In the genomic region with DNA sequence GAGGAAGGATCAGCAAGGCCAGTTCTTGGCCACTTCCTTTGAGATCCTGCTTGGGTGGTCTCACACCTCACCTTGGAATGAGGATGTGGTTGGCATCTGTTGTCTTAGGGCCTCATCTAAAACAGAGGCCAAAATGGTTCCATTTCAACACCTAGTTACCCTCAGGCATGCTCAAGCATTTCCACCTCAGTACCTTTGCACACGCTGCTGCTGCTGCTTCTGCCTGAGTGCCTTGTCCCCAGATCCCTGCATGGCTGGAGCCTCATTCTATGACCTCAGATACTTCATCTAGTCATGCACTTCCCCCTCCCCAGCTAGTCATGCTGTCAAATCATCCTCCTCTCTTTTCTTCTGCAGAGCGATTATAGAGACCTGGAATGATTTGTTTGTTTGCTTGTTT, we compare ENCODE assay signal across 37 cellular contexts.
"Had no signal": no experiment of that assay in that cellular context is flagged by ENCODE, and none has a peak within 500 bp of the region (broad histone marks: within the 10 kb centered on the region; RNA-seq: fewer than 3 reads in every experiment).

No MANE protein-coding gene starts in this region.

- H3K4me3 Mint-ChIP-seq: activated B cell treated with CpG ODN at 0.5 μM for 24 hours; activated CD4-positive, alpha-beta memory T cell treated with anti-CD3 and anti-CD28 coated beads for 36 hours; activated CD4-positive, alpha-beta T cell treated with anti-CD3 and anti-CD28 coated beads for 36 hours; activated CD4-positive, alpha-beta T cell treated with anti-CD3 and anti-CD28 coated beads, Interleukin-2, amount 10 ng/mL, durations not matched to agents 24 days and 14 days; activated CD8-positive, alpha-beta memory T cell treated with anti-CD3 and anti-CD28 coated beads, Interleukin-2, amount 10 ng/mL, durations not matched to agents 7 days and 5 days; activated CD8-positive, alpha-beta T cell treated with anti-CD3 and anti-CD28 coated beads, Interleukin-2, amount 10 ng/mL, durations not matched to agents 7 days and 5 days; activated naive CD4-positive, alpha-beta T cell treated with anti-CD3 and anti-CD28 coated beads for 36 hours; activated naive CD4-positive, alpha-beta T cell treated with anti-CD3 and anti-CD28 coated beads, Interleukin-2, amount 50 U/mL, for 24 hours; activated naive CD8-positive, alpha-beta T cell treated with anti-CD3 and anti-CD28 coated beads for 36 hours; activated naive CD8-positive, alpha-beta T cell treated with anti-CD3 and anti-CD28 coated beads, Interleukin-2, amount 50 U/mL, for 24 hours; activated T-helper 1 cell treated with anti-CD3 and anti-CD28 coated beads, Interleukin-12 subunit alpha, Interleukin-12 subunit beta, Interleukin-2, Interleukin-4 antibody, amounts not matched to agents 30 ng/mL and 10 ng/mL and 1 ng/mL, durations not matched to agents 14 hours and 24 hours and 36 hours; T-helper 17 cell; T-helper 2 cell treated with Interferon-gamma antibody and Interleukin-4, amounts not matched to agents 5 μg/mL and 100 μg/mL, for 36 hours had no signal

- H3K27me3 Mint-ChIP-seq: activated CD4-positive, alpha-beta T cell treated with anti-CD3 and anti-CD28 coated beads, Interleukin-2, amount 10 ng/mL, durations not matched to agents 24 days and 14 days; activated CD8-positive, alpha-beta memory T cell treated with anti-CD3 and anti-CD28 coated beads, Interleukin-2, amount 10 ng/mL, durations not matched to agents 7 days and 5 days had no signal

- H3K9me3 Mint-ChIP-seq: activated B cell treated with CpG ODN at 0.5 μM for 24 hours; activated CD4-positive, alpha-beta memory T cell treated with anti-CD3 and anti-CD28 coated beads for 36 hours; activated CD4-positive, alpha-beta T cell treated with anti-CD3 and anti-CD28 coated beads, Interleukin-2, amount 10 ng/mL, durations not matched to agents 24 days and 14 days; activated naive CD4-positive, alpha-beta T cell treated with anti-CD3 and anti-CD28 coated beads for 36 hours; activated naive CD4-positive, alpha-beta T cell treated with anti-CD3 and anti-CD28 coated beads, Interleukin-2, amount 50 U/mL, for 24 hours; activated naive CD8-positive, alpha-beta T cell treated with anti-CD3 and anti-CD28 coated beads for 36 hours; activated naive CD8-positive, alpha-beta T cell treated with anti-CD3 and anti-CD28 coated beads, Interleukin-2, amount 50 U/mL, for 24 hours; activated T-helper 1 cell treated with anti-CD3 and anti-CD28 coated beads, Interleukin-12 subunit alpha, Interleukin-12 subunit beta, Interleukin-2, Interleukin-4 antibody, amounts not matched to agents 30 ng/mL and 10 ng/mL and 1 ng/mL, durations not matched to agents 14 hours and 24 hours and 36 hours; activated T-helper 2 cell treated with anti-CD3 and anti-CD28 coated beads, Interferon-gamma antibody, Interleukin-2, Interleukin-4, amounts not matched to agents 10 μg/mL and 5 μg/mL and 100 μg/mL, durations not matched to agents 14 hours and 24 hours and 36 hours; T-helper 2 cell treated with Interferon-gamma antibody and Interleukin-4, amounts not matched to agents 5 μg/mL and 100 μg/mL, for 36 hours had no signal

- H3K9me3 ChIP-seq: adrenal gland, body of pancreas, colonic mucosa, esophagus squamous epithelium, gastroesophageal sphincter had no signal

- FAIRE-seq: endometrium, endothelial cell of umbilical vein had no signal

- H3K36me3 Mint-ChIP-seq: activated CD4-positive, alpha-beta memory T cell treated with anti-CD3 and anti-CD28 coated beads for 36 hours; activated CD8-positive, alpha-beta memory T cell treated with anti-CD3 and anti-CD28 coated beads, Interleukin-2, amount 10 ng/mL, durations not matched to agents 7 days and 5 days; activated naive CD4-positive, alpha-beta T cell treated with anti-CD3 and anti-CD28 coated beads, Interleukin-2, amount 50 U/mL, for 24 hours; activated naive CD8-positive, alpha-beta T cell treated with anti-CD3 and anti-CD28 coated beads for 36 hours had no signal

- H3K4me1 Mint-ChIP-seq: activated B cell treated with CpG ODN at 0.5 μM for 24 hours; activated CD4-positive, alpha-beta T cell treated with anti-CD3 and anti-CD28 coated beads for 36 hours; activated CD4-positive, alpha-beta T cell treated with anti-CD3 and anti-CD28 coated beads, Interleukin-2, amount 10 ng/mL, durations not matched to agents 24 days and 14 days; activated CD8-positive, alpha-beta memory T cell treated with anti-CD3 and anti-CD28 coated beads, Interleukin-2, amount 10 ng/mL, durations not matched to agents 7 days and 5 days; activated naive CD4-positive, alpha-beta T cell treated with anti-CD3 and anti-CD28 coated beads, Interleukin-2, amount 50 U/mL, for 24 hours; activated naive CD8-positive, alpha-beta T cell treated with anti-CD3 and anti-CD28 coated beads for 36 hours; activated naive CD8-positive, alpha-beta T cell treated with anti-CD3 and anti-CD28 coated beads, Interleukin-2, amount 50 U/mL, for 24 hours; T-helper 17 cell had no signal

- H3K36me3 ChIP-seq: adrenal gland, cardiac muscle cell, colonic mucosa, esophagus squamous epithelium, gastroesophageal sphincter, WERI-Rb-1 had no signal

- H3K27ac ChIP-seq: adrenal gland, body of pancreas, cardiac muscle cell, colonic mucosa, epithelial cell of prostate, esophagus squamous epithelium, gastroesophageal sphincter had no signal

- DNase-seq: activated B cell treated with CpG ODN at 0.5 μM for 24 hours; activated CD4-positive, alpha-beta memory T cell treated with anti-CD3 and anti-CD28 coated beads for 36 hours; activated CD4-positive, alpha-beta T cell treated with anti-CD3 and anti-CD28 coated beads for 36 hours; activated CD4-positive, alpha-beta T cell treated with anti-CD3 and anti-CD28 coated beads, Interleukin-2, amount 10 ng/mL, durations not matched to agents 24 days and 14 days; activated CD8-positive, alpha-beta memory T cell treated with anti-CD3 and anti-CD28 coated beads, Interleukin-2, amount 10 ng/mL, durations not matched to agents 7 days and 5 days; activated CD8-positive, alpha-beta memory T cell treated with anti-CD3 and anti-CD28 coated beads, Interleukin-2, amount 50 U/mL, for 4 hours; activated CD8-positive, alpha-beta T cell treated with anti-CD3 and anti-CD28 coated beads, Interleukin-2, amount 10 ng/mL, durations not matched to agents 7 days and 5 days; activated effector memory CD4-positive, alpha-beta T cell treated with anti-CD3 and anti-CD28 coated beads, Interleukin-2, amount 50 U/mL, for 16 hours; activated naive CD4-positive, alpha-beta T cell treated with anti-CD3 and anti-CD28 coated beads for 36 hours; activated naive CD8-positive, alpha-beta T cell treated with anti-CD3 and anti-CD28 coated beads for 36 hours; activated naive CD8-positive, alpha-beta T cell treated with anti-CD3 and anti-CD28 coated beads, Interleukin-2, amount 50 U/mL, for 24 hours; activated T-cell treated with anti-CD3 and anti-CD28 coated beads, Interleukin-2, amount 50 U/mL, for 1 hour; activated T-cell treated with anti-CD3 and anti-CD28 coated beads, Interleukin-2, amount 50 U/mL, for 48 hours; adrenal gland; amygdala; aorta; body of pancreas; central memory CD4-positive, alpha-beta T cell; cerebellar nuclear complex; colonic mucosa; effector CD8-positive, alpha-beta T cell; esophagus squamous epithelium; foreskin melanocyte; T-helper 1 cell; T-helper 17 cell; T1000; WERI-Rb-1 had no signal

- H3K4me1 ChIP-seq: adrenal gland, body of pancreas, colonic mucosa, esophagus squamous epithelium, gastroesophageal sphincter had no signal

- H3K27ac Mint-ChIP-seq: activated B cell treated with CpG ODN at 0.5 μM for 24 hours; activated CD4-positive, alpha-beta memory T cell treated with anti-CD3 and anti-CD28 coated beads for 36 hours; activated CD4-positive, alpha-beta T cell treated with anti-CD3 and anti-CD28 coated beads for 36 hours; activated CD4-positive, alpha-beta T cell treated with anti-CD3 and anti-CD28 coated beads, Interleukin-2, amount 10 ng/mL, durations not matched to agents 24 days and 14 days; activated CD8-positive, alpha-beta memory T cell treated with anti-CD3 and anti-CD28 coated beads, Interleukin-2, amount 10 ng/mL, durations not matched to agents 7 days and 5 days; activated CD8-positive, alpha-beta T cell treated with anti-CD3 and anti-CD28 coated beads, Interleukin-2, amount 10 ng/mL, durations not matched to agents 7 days and 5 days; activated naive CD4-positive, alpha-beta T cell treated with anti-CD3 and anti-CD28 coated beads for 36 hours; activated naive CD4-positive, alpha-beta T cell treated with anti-CD3 and anti-CD28 coated beads, Interleukin-2, amount 50 U/mL, for 24 hours; activated naive CD8-positive, alpha-beta T cell treated with anti-CD3 and anti-CD28 coated beads for 36 hours; activated naive CD8-positive, alpha-beta T cell treated with anti-CD3 and anti-CD28 coated beads, Interleukin-2, amount 50 U/mL, for 24 hours; activated T-helper 1 cell treated with anti-CD3 and anti-CD28 coated beads, Interleukin-12 subunit alpha, Interleukin-12 subunit beta, Interleukin-2, Interleukin-4 antibody, amounts not matched to agents 30 ng/mL and 10 ng/mL and 1 ng/mL, durations not matched to agents 14 hours and 24 hours and 36 hours; activated T-helper 2 cell treated with anti-CD3 and anti-CD28 coated beads, Interferon-gamma antibody, Interleukin-2, Interleukin-4, amounts not matched to agents 10 μg/mL and 5 μg/mL and 100 μg/mL, durations not matched to agents 14 hours and 24 hours and 36 hours; T-helper 17 cell; T-helper 2 cell treated with Interferon-gamma antibody and Interleukin-4, amounts not matched to agents 5 μg/mL and 100 μg/mL, for 36 hours had no signal

- ATAC-seq: activated CD4-positive, alpha-beta T cell treated with anti-CD3 and anti-CD28 coated beads for 36 hours; activated CD4-positive, CD25-positive, alpha-beta regulatory T cell treated with anti-CD3 and anti-CD28 coated beads, Interleukin-2, amount 50 U/mL, for 24 hours; activated CD8-positive, alpha-beta memory T cell treated with anti-CD3 and anti-CD28 coated beads, Interleukin-2, amount 10 ng/mL, durations not matched to agents 7 days and 5 days; activated CD8-positive, alpha-beta T cell treated with anti-CD3 and anti-CD28 coated beads, Interleukin-2, amount 10 ng/mL, durations not matched to agents 7 days and 5 days; activated naive CD8-positive, alpha-beta T cell treated with anti-CD3 and anti-CD28 coated beads, Interleukin-2, amount 50 U/mL, for 24 hours; body of pancreas; gastroesophageal sphincter; T-helper 17 cell had no signal

- H3K4me3 ChIP-seq: adrenal gland, body of pancreas, cardiac muscle cell, colonic mucosa, esophagus squamous epithelium, gastroesophageal sphincter had no signal

- H3K27me3 ChIP-seq: body of pancreas, cardiac muscle cell, colonic mucosa had no signal
